ENCODE assay signal across 9 cellular contexts in the genomic region with DNA sequence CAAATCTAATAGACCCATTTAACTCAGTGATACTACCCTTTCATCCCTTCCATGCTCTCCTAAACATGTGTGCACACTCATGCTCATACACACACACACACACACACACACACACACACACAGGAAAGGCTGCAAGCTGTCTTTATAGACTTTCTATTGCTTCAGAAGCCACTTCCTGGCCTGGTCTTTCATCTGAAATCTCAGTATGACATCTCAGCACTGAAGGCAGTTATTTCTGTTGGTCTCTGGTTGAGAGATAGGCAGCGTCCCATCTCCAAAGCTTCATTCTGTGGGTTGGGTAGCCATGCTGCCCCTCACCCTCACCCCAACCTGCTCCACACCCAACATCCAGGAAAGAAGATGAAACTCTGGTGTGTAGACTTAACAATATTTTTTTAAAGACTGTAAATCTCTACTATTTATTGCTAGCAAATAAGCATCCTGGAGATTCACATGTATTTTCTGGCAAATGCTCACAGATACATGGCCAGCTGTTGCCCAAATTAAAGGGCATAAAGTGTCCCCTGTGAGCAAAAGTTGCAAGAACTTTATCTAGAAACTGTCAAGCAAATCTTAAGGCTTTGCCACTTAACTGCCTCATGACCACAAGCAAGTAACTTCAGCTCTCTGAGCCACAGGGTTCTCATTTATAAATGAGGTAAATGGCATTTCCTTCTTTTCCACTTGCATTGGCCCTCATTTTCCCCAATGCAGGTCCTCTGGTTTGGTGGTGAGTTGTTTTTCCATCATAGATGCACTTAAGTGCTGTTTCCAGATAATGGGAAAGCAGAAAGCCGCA.
DNase-seq lines count a peak whose midpoint lies in the region; ATAC-seq and TF ChIP-seq lines count a peak whose summit lies in the region.
"Had no signal": no experiment of that assay in that cellular context is flagged by ENCODE, and none has a peak within 500 bp of the region (broad histone marks: within the 10 kb centered on the region; RNA-seq: fewer than 3 reads in every experiment).

No MANE protein-coding gene starts in this region.

- peaks cover 0 to 7% (median 0%) of the 10 kb centered on the region in 9 donors for H3K4me1 ChIP-seq in heart right ventricle
- H3K4me1 ChIP-seq in psoas muscle = no peaks in the 10 kb centered on the region

- H3K4me3 ChIP-seq in heart right ventricle = no peak overlapping the region
- no peak overlapping the region for H3K4me3 ChIP-seq in psoas muscle
- H3K4me3 ChIP-seq: skin epidermis had no signal

- 36 to 69% methylated on average over 2 of the region's 2 CpGs for WGBS in heart right ventricle, 2 donors
- WGBS in psoas muscle, 3 donors = 75 to 81% (median 77%) methylated on average over 2 of the region's 2 CpGs

- H3K9me3 Mint-ChIP-seq in chondrocyte (ENCODE audit: low read depth) (peaks cover 28% of the 10 kb centered on the region), MCF 10A (ENCODE audit: unreplicated experiment) (peaks cover 17% of the 10 kb centered on the region)

- peak; percentile 56 for DNase-seq in activated CD4-positive, alpha-beta T cell treated with anti-CD3 and anti-CD28 coated beads for 48 hours
- peak; percentile 23 to 39 for DNase-seq in stimulated activated CD4-positive, alpha-beta T cell treated with anti-CD3 and anti-CD28 coated beads, Interleukin-15, amount 100 ng/mL, for 48 hours (ENCODE audit: low read depth in 2 of 2)
- no peak for DNase-seq in chondrocyte (ENCODE audit: low spot score)
- no peak for DNase-seq in heart right ventricle
- no peak for DNase-seq in psoas muscle
- DNase-seq in MCF 10A (ENCODE audit: unreplicated experiment) = no peak

- H3K27ac Mint-ChIP-seq in chondrocyte (ENCODE audit: unreplicated experiment) (no peak overlapping the region), MCF 10A (ENCODE audit: low read depth, unreplicated experiment) (no peak overlapping the region)

- H3K36me3 Mint-ChIP-seq in chondrocyte (ENCODE audit: low read depth) (no peaks in the 10 kb centered on the region), MCF 10A (ENCODE audit: insufficient read depth, unreplicated experiment) (no peaks in the 10 kb centered on the region)

- no peak overlapping the region for H3K27ac ChIP-seq in heart right ventricle
- no peak overlapping the region for H3K27ac ChIP-seq in psoas muscle

- H3K4me1 Mint-ChIP-seq in chondrocyte (ENCODE audit: low read depth) (no peaks in the 10 kb centered on the region), MCF 10A (ENCODE audit: insufficient read depth, unreplicated experiment) (no peaks in the 10 kb centered on the region)

- ATAC-seq in GM18861 (IDR thresholded peaks at IDR 0.05; ENCODE audit: unreplicated experiment) (peak; percentile 73), HG03135 (IDR thresholded peaks at IDR 0.05; ENCODE audit: unreplicated experiment) (peak; percentile 87), heart right ventricle (no peak), psoas muscle (no peak)

- H3K27me3 ChIP-seq in heart right ventricle (no peaks in the 10 kb centered on the region), psoas muscle (ENCODE audit: insufficient read depth in 3 of 3, low read length in 2 of 3) (no peaks in the 10 kb centered on the region)

- BruUV-seq in MCF 10A (replicated peaks; lab: Mats Ljungman, UMichigan) = no TSS peak

- intact Hi-C loops in heart right ventricle (cut with DNase I) (no loop called here), psoas muscle (cut with DNase I) (no loop called here), MCF 10A (cut with micrococcal nuclease) (no loop called here)

- H3K4me3 Mint-ChIP-seq in chondrocyte (ENCODE audit: unreplicated experiment) (no peak overlapping the region), MCF 10A (ENCODE audit: unreplicated experiment) (no peak overlapping the region)

- no peaks in the 10 kb centered on the region for H3K36me3 ChIP-seq in heart right ventricle
- H3K36me3 ChIP-seq in psoas muscle (ENCODE audit: insufficient read depth in 1 of 2, low read depth in 1 of 2) = no peaks in the 10 kb centered on the region

- CTCF ChIA-PET in MCF 10A (lab: Yijun Ruan, JAX) = interaction anchor here (0.7 kb wide), 1 partner anchor 11 kb away, joined by 3 read pairs; no protein-coding TSS in a partner anchor

- POLR2A ChIA-PET in MCF 10A (lab: Yijun Ruan, JAX) = no interaction called here

- H3K9me3 ChIP-seq in heart right ventricle (no peaks in the 10 kb centered on the region), psoas muscle (no peaks in the 10 kb centered on the region)

- TF ChIP-seq CTCF in chondrocyte (IDR thresholded peaks at IDR 0.05) (no peak), heart right ventricle (IDR thresholded peaks at IDR 0.05) (no peak), psoas muscle (IDR thresholded peaks at IDR 0.05) (no peak), MCF 10A (IDR thresholded peaks at IDR 0.05; ENCODE audit: unreplicated experiment) (no peak)

- H3K27me3 Mint-ChIP-seq in chondrocyte (ENCODE audit: low read depth) = no peaks in the 10 kb centered on the region
- no peaks in the 10 kb centered on the region for H3K27me3 Mint-ChIP-seq in MCF 10A (ENCODE audit: insufficient read depth, unreplicated experiment)

Comparison
In these comparisons a context has a peak if more than half of its experiments do, and no peak if none do; other contexts are left out.
1. ATAC-seq: peak in GM18861 (single experiment) and HG03135 (single experiment); none in heart right ventricle (0 of 8) and psoas muscle (0 of 4).
2. DNase-seq: peak in activated CD4-positive, alpha-beta T cell treated with anti-CD3 and anti-CD28 coated beads for 48 hours (single experiment) and stimulated activated CD4-positive, alpha-beta T cell treated with anti-CD3 and anti-CD28 coated beads, Interleukin-15, amount 100 ng/mL, for 48 hours (2 of 2); none in chondrocyte (single experiment), heart right ventricle (0 of 2), psoas muscle (0 of 2) and MCF 10A (single experiment).